Comparison of ENCODE assay signal across 29 cellular contexts in genomic region chr4:7512946-7513345, GRCh38.
"Had no signal": no experiment of that assay in that cellular context is flagged by ENCODE, and none has a peak within 500 bp of the region (broad histone marks: within the 10 kb centered on the region; RNA-seq: fewer than 3 reads in every experiment).

No MANE protein-coding gene starts in this region.

- H3K4me1 Mint-ChIP-seq: activated T-helper 17 cell treated with anti-CD3 and anti-CD28 coated beads, Interleukin-2, amount 50 U/mL, for 72 hours had no signal

- H3K27ac Mint-ChIP-seq: activated B cell treated with CpG ODN at 0.5 μM for 24 hours; activated CD8-positive, alpha-beta T cell treated with anti-CD3 and anti-CD28 coated beads for 36 hours; activated naive CD8-positive, alpha-beta T cell; activated T-helper 17 cell treated with anti-CD3 and anti-CD28 coated beads, Interleukin-2, amount 50 U/mL, for 72 hours; T-helper 17 cell; T-helper 2 cell treated with Interferon-gamma antibody and Interleukin-4, amounts not matched to agents 5 μg/mL and 100 μg/mL, for 36 hours had no signal

- H3K36me3 ChIP-seq: colonic mucosa, esophagus squamous epithelium, gastroesophageal sphincter had no signal

- H3K4me3 Mint-ChIP-seq: activated B cell treated with CpG ODN at 0.5 μM for 24 hours; activated CD8-positive, alpha-beta T cell treated with anti-CD3 and anti-CD28 coated beads for 36 hours; activated naive CD8-positive, alpha-beta T cell; activated T-cell treated with anti-CD3 and anti-CD28 coated beads, Interleukin-2, amount 50 U/mL, for 4 hours; activated T-helper 17 cell treated with anti-CD3 and anti-CD28 coated beads, Interleukin-2, amount 50 U/mL, for 72 hours; T-helper 17 cell; T-helper 2 cell treated with Interferon-gamma antibody and Interleukin-4, amounts not matched to agents 5 μg/mL and 100 μg/mL, for 36 hours had no signal

- FAIRE-seq: endometrium, endothelial cell of umbilical vein had no signal

- H3K9me3 Mint-ChIP-seq: activated B cell treated with CpG ODN at 0.5 μM for 24 hours; activated CD8-positive, alpha-beta T cell treated with anti-CD3 and anti-CD28 coated beads for 36 hours; activated T-cell treated with anti-CD3 and anti-CD28 coated beads, Interleukin-2, amount 50 U/mL, for 4 hours; activated T-helper 17 cell treated with anti-CD3 and anti-CD28 coated beads, Interleukin-2, amount 50 U/mL, for 72 hours; T-helper 2 cell treated with Interferon-gamma antibody and Interleukin-4, amounts not matched to agents 5 μg/mL and 100 μg/mL, for 36 hours had no signal

- H3K36me3 Mint-ChIP-seq: activated naive CD8-positive, alpha-beta T cell had no signal

- H3K4me3 ChIP-seq: body of pancreas, colonic mucosa, esophagus squamous epithelium, gastroesophageal sphincter had no signal

- H3K27me3 ChIP-seq: colonic mucosa, gastroesophageal sphincter had no signal

- H3K27ac ChIP-seq: body of pancreas, colonic mucosa, epithelial cell of prostate, esophagus squamous epithelium, gastroesophageal sphincter, WERI-Rb-1 had no signal

- DNase-seq: activated B cell treated with CpG ODN at 0.5 μM for 24 hours; activated CD4-positive, alpha-beta T cell treated with anti-CD3 and anti-CD28 coated beads for 48 hours; activated CD4-positive, alpha-beta T cell treated with anti-CD3 and anti-CD28 coated beads, Interleukin-2, amount 50 U/mL, for 1 hour; activated CD4-positive, alpha-beta T cell treated with anti-CD3 and anti-CD28 coated beads, Interleukin-2, amount 50 U/mL, for 48 hours; activated CD8-positive, alpha-beta memory T cell treated with anti-CD3 and anti-CD28 coated beads for 24 hours; activated CD8-positive, alpha-beta T cell treated with anti-CD3 and anti-CD28 coated beads for 36 hours; activated effector memory CD4-positive, alpha-beta T cell treated with Interleukin-2 at 50 U/mL for 16 hours; activated gamma-delta T cell treated with Interleukin-2 at 50 U/mL for 16 hours; activated naive CD4-positive, alpha-beta T cell treated with anti-CD3 and anti-CD28 coated beads, Interleukin-2, amount 50 U/mL, for 16 hours; activated naive CD4-positive, alpha-beta T cell treated with Interleukin-2 at 50 U/mL for 16 hours; activated T-cell treated with anti-CD3 and anti-CD28 coated beads, Interleukin-2, amount 50 U/mL, for 4 hours; body of pancreas; central memory CD4-positive, alpha-beta T cell; cerebellar nuclear complex; colonic mucosa; effector CD8-positive, alpha-beta T cell; esophagus squamous epithelium; foreskin melanocyte; T-helper 1 cell; T-helper 17 cell; WERI-Rb-1 had no signal

- H3K4me1 ChIP-seq: body of pancreas, colonic mucosa had no signal

- H3K9me3 ChIP-seq: body of pancreas, colonic mucosa, esophagus squamous epithelium, gastroesophageal sphincter had no signal

- ATAC-seq: activated CD4-positive, CD25-positive, alpha-beta regulatory T cell treated with anti-CD3 and anti-CD28 coated beads, Interleukin-2, amount 50 U/mL, for 24 hours; activated CD8-positive, alpha-beta T cell treated with anti-CD3 and anti-CD28 coated beads for 36 hours; activated T-cell treated with anti-CD3 and anti-CD28 coated beads, Interleukin-2, amount 50 U/mL, for 4 hours; activated T-helper 17 cell treated with anti-CD3 and anti-CD28 coated beads, Interleukin-2, amount 50 U/mL, for 72 hours; body of pancreas; gastroesophageal sphincter; T-helper 17 cell had no signal
